In genomic region chr11:116110802-116111201, GRCh38 we compare ENCODE assay signal across 34 cellular contexts.
"Had no signal": no experiment of that assay in that cellular context is flagged by ENCODE, and none has a peak within 500 bp of the region (broad histone marks: within the 10 kb centered on the region; RNA-seq: fewer than 3 reads in every experiment).

No MANE protein-coding gene starts in this region.

- ATAC-seq: activated naive CD4-positive, alpha-beta T cell treated with anti-CD3 and anti-CD28 coated beads, Interleukin-2, amount 50 U/mL, for 72 hours; activated T-cell treated with anti-CD3 and anti-CD28 coated beads, Interleukin-2, amount 50 U/mL, for 4 hours; body of pancreas; Right ventricle myocardium inferior had no signal

- H3K4me1 ChIP-seq: adrenal gland, body of pancreas, breast epithelium had no signal

- H3K36me3 ChIP-seq: adrenal gland, breast epithelium, MG63 had no signal

- DNase-seq: activated B cell treated with CpG ODN at 0.5 μM for 24 hours; activated CD4-positive, alpha-beta memory T cell treated with anti-CD3 and anti-CD28 coated beads for 36 hours; activated CD4-positive, alpha-beta T cell treated with anti-CD3 and anti-CD28 coated beads for 4 hours; activated CD4-positive, alpha-beta T cell treated with anti-CD3 and anti-CD28 coated beads, Interleukin-2, amount 50 U/mL, for 1 hour; activated CD4-positive, CD25-positive, alpha-beta regulatory T cell treated with anti-CD3 and anti-CD28 coated beads, Interleukin-2, amount 50 U/mL, for 72 hours; activated CD8-positive, alpha-beta memory T cell treated with anti-CD3 and anti-CD28 coated beads, Interleukin-2, amount 50 U/mL, for 4 hours; activated gamma-delta T cell treated with Interleukin-2 at 50 U/mL for 16 hours; activated naive CD4-positive, alpha-beta T cell treated with anti-CD3 and anti-CD28 coated beads for 36 hours; activated T-cell treated with anti-CD3 and anti-CD28 coated beads for 4 hours; activated T-cell treated with anti-CD3 and anti-CD28 coated beads, Interleukin-2, amount 50 U/mL, for 4 hours; body of pancreas; caudate nucleus; Kasumi-1; KG1; MG63; NCI-H1048; NCI-H1105 treated with DMSO at 0.1 percent for 48 hours; NCI-H1436; NCI-H1694; NCI-H345; NCI-H526; NCI-H748 treated with DMSO at 0.1 percent for 48 hours; NK-92 treated with Interleukin-12 subunit alpha and Interleukin-12 subunit beta, amount 100 ng/mL, for 24 hours; PC-9; SW 1271; T-helper 1 cell; T-helper 2 cell; T-helper 9 cell had no signal

- H3K27ac ChIP-seq: adrenal gland, body of pancreas, breast epithelium, PC-9, RWPE1, VCaP had no signal

- H3K27me3 ChIP-seq: adrenal gland, body of pancreas, breast epithelium, MG63 had no signal

- H3K4me3 ChIP-seq: adrenal gland, body of pancreas, breast epithelium, MG63, PC-9 had no signal

- H3K9me3 ChIP-seq: adrenal gland, MG63 had no signal
